Comparison of ENCODE assay signal across 10 cellular contexts in the genomic region with DNA sequence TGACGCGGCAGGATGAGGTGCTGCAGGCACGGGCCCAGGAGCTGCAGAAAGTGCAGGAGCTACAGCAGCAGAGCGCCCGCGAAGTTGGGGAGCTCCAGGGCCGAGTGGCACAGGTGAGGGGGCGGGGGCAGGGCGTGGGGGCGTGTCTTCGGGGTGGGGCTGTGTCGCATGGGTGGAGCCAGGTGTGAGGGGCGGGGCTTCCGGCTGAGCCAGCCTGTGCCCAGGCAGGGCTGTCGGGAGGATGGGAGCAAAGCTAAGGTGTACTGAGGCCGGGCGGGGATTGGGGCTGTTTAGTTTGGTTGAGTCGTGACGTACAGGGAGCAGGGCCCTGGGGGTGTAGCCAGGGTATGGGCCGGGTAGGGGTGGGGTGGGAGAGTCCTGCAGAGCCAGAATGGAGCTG.
A peak's percentile ranks its signal among the peaks of the same experiment; 100 is the strongest.
DNase-seq lines count a peak whose midpoint lies in the region; ATAC-seq, FAIRE-seq and TF ChIP-seq lines count a peak whose summit lies in the region.
"Had no signal": no experiment of that assay in that cellular context is flagged by ENCODE, and none has a peak within 500 bp of the region (broad histone marks: within the 10 kb centered on the region; RNA-seq: fewer than 3 reads in every experiment).

No MANE protein-coding gene starts in this region.

- no peaks in the 10 kb centered on the region for H3K4me1 Mint-ChIP-seq in stimulated activated memory B cell treated with anti-CD40 and anti-IgM and Interleukin-4, amounts not matched to agents 10 μg/mL and 1 μg/mL and 100 μg/mL, for 72 hours

- no peak for TF ChIP-seq POLR2A in H54 (IDR thresholded peaks at IDR 0.05; ENCODE audit: low read depth, low read length)

- intact Hi-C loops in left colon (cut with DNase I, micrococcal nuclease), result no loop called here

- H3K36me3 Mint-ChIP-seq in stimulated activated memory B cell treated with anti-CD40 and anti-IgM and Interleukin-4, amounts not matched to agents 10 μg/mL and 1 μg/mL and 100 μg/mL, for 72 hours, result no peaks in the 10 kb centered on the region

- H3K27ac Mint-ChIP-seq in stimulated activated memory B cell treated with anti-CD40 and anti-IgM and Interleukin-4, amounts not matched to agents 10 μg/mL and 1 μg/mL and 100 μg/mL, for 72 hours, result no peak overlapping the region

- no peak for FAIRE-seq in H54 (lab: Jason Lieb, UNC)

- no peaks in the 10 kb centered on the region for H3K9me3 Mint-ChIP-seq in stimulated activated memory B cell treated with anti-CD40 and anti-IgM and Interleukin-4, amounts not matched to agents 10 μg/mL and 1 μg/mL and 100 μg/mL, for 72 hours

- peaks cover 63% of the 10 kb centered on the region for H3K27me3 Mint-ChIP-seq in stimulated activated memory B cell treated with anti-CD40 and anti-IgM and Interleukin-4, amounts not matched to agents 10 μg/mL and 1 μg/mL and 100 μg/mL, for 72 hours

- DNase-seq in NCI-H748 (lab: John Stamatoyannopoulos, UW; ENCODE audit: unreplicated experiment), result peak; percentile 28
- DNase-seq in NCI-H748 treated with DMSO at 0.1 percent for 48 hours (lab: John Stamatoyannopoulos, UW), result no peak
- peak; percentile 43 to 45 for DNase-seq in activated CD4-positive, alpha-beta T cell treated with anti-CD3 and anti-CD28 coated beads, Interleukin-2, amount 50 U/mL, for 48 hours
- DNase-seq in left colon, result peak; percentile 59 to 61
- DNase-seq in NOMO-1 treated with dmso at 0.1 percent for 144 hours (lab: John Stamatoyannopoulos, UW; ENCODE audit: unreplicated experiment), result no peak
- DNase-seq in NCI-H128 (lab: John Stamatoyannopoulos, UW; ENCODE audit: unreplicated experiment), result no peak
- no peak for DNase-seq in H54 (ENCODE audit: insufficient read length, low spot score)
- DNase-seq: heart left ventricle, NCI-H1417 had no signal

- H3K4me3 Mint-ChIP-seq in stimulated activated memory B cell treated with anti-CD40 and anti-IgM and Interleukin-4, amounts not matched to agents 10 μg/mL and 1 μg/mL and 100 μg/mL, for 72 hours, result no peak overlapping the region

- ATAC-seq in left colon, result peak; percentile 85
- ATAC-seq in stimulated activated memory B cell treated with anti-CD40 and anti-IgM and Interleukin-4, amounts not matched to agents 10 μg/mL and 1 μg/mL and 100 μg/mL, for 72 hours, result peak; percentile 46

Comparison
In these comparisons a context has a peak if more than half of its experiments do, and no peak if none do; other contexts are left out.
1. DNase-seq: peak in NCI-H748 (single experiment), activated CD4-positive, alpha-beta T cell treated with anti-CD3 and anti-CD28 coated beads, Interleukin-2, amount 50 U/mL, for 48 hours (2 of 2) and left colon (2 of 2); none in NCI-H748 treated with DMSO at 0.1 percent for 48 hours (single experiment), NOMO-1 treated with dmso at 0.1 percent for 144 hours (single experiment), NCI-H128 (single experiment) and H54 (single experiment).